8 cellular contexts compared by ENCODE assay signal in the genomic region with DNA sequence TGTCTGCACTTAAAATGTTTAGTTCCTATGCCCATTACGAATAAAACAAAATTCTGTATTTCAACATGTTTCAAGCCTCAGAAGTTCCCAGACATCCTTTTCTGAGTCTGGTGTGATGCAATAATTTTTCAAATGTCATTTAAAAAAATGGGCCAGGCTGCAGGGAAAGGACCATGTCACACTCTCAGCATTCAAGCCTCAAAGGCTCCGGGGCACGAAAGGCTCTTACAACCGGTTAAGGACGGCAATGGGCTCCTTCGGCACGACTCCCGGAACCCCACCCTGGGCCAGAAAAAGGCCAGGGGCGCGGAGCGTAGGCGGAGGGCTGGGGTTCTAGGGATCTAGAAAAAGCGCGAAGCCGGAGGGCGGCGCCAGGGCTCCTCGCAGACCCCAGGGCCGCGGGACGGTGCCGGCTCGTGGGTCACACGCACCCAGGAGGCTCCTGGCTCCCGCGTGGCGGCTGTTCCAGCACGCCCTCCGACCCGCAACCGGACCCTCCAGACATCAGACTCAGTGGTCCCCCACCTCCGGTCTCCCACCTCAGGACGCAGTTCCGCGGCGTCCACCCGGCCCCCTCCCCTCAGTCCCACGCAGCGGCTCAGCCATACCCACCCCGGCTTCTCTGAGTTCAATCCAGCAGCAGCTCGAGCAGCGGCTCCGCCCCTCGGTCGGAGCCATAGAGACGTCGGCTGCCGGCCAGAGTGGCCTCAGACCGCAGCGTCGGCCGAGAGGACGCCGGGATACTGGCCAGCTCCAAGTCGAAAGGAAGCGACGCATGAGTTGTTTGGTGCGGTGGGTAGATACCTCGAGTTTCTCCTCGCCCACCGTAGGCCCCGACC. TPM values are rescaled to one million over a fixed set of nuclear protein-coding genes. Genes with fewer than 3 reads are reported as not detected.
DNase-seq lines count a peak whose midpoint lies in the region; ATAC-seq, FAIRE-seq and TF ChIP-seq lines count a peak whose summit lies in the region.

A gene with protein sequence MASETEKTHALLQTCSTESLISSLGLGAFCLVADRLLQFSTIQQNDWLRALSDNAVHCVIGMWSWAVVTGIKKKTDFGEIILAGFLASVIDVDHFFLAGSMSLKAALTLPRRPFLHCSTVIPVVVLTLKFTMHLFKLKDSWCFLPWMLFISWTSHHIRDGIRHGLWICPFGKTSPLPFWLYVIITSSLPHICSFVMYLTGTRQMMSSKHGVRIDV (minus strand): TSS at position 656 of the 839 bp plus-strand sequence. CDS start 29,896 bp downstream, outside the sequence.

- H3K27me3 ChIP-seq in A673 (replicated peaks; ENCODE audit: insufficient read depth, low read depth, low read length, poor library complexity) (no peaks in the 10 kb centered on the region), breast epithelium (no peaks in the 10 kb centered on the region), iPS-20b (ENCODE audit: insufficient read depth, low read length) (no peaks in the 10 kb centered on the region), small intestine (ENCODE audit: control insufficient read depth in 2 of 2, insufficient read depth in 2 of 2, low read length in 2 of 2) (no peaks in the 10 kb centered on the region)

- H3K9me3 ChIP-seq in A673 (ENCODE audit: low read depth, low read length, poor library complexity, severe bottlenecking) (no peaks in the 10 kb centered on the region), breast epithelium (no peaks in the 10 kb centered on the region), iPS-20b (ENCODE audit: insufficient read depth, low read depth, low read length) (no peaks in the 10 kb centered on the region), small intestine (ENCODE audit: control insufficient read depth, low read depth) (no peaks in the 10 kb centered on the region)

- H3K36me3 ChIP-seq in A673 (ENCODE audit: insufficient read depth, low read length, poor library complexity, severe bottlenecking) (peaks cover 3% of the 10 kb centered on the region), breast epithelium (no peaks in the 10 kb centered on the region), iPS-20b (ENCODE audit: insufficient read depth, low read depth, low read length) (peaks cover 8% of the 10 kb centered on the region), small intestine (ENCODE audit: control insufficient read depth in 2 of 2, insufficient read depth in 2 of 2, low read length in 2 of 2) (no peaks in the 10 kb centered on the region)

- WGBS in small intestine, 3 donors, result 0% methylated on average over 58 to 62 of the region's 62 CpGs

- H3K27ac ChIP-seq in A673 (ENCODE audit: low read depth, low read length, poor library complexity, severe bottlenecking) (peak within 1 kb of the TSS; percentile 94), VCaP (peak within 1 kb of the TSS; percentile 93), breast epithelium (peak within 1 kb of the TSS; percentile 92 to 93), iPS-20b (ENCODE audit: low read length) (peak within 1 kb of the TSS; percentile 68), small intestine (ENCODE audit: low read depth in 1 of 2, low read length in 1 of 2) (peak within 1 kb of the TSS; percentile 98 to 99)

- peak; percentile 96 for DNase-seq in A673 (ENCODE audit: low spot score)
- DNase-seq in NCI-H2171 treated with DMSO at 0.1 percent for 48 hours (lab: John Stamatoyannopoulos, UW), result peak; percentile 94
- DNase-seq in breast epithelium (ENCODE audit: low spot score in 2 of 2), result peak; percentile 90 to 91
- peak; percentile 92 for DNase-seq in small intestine

- CTCF ChIA-PET in A673 (lab: Charles Lee), result interaction anchor here (0.6 to 1.3 kb wide), 6 partner anchors 82 to 1295 kb away, joined by 3 to 7 read pairs (median 4); no protein-coding TSS in a partner anchor

- no TSS peak for BruUV-seq in A673 (replicated peaks; lab: Mats Ljungman, UMichigan)

- intact Hi-C loops in A673 (cut with micrococcal nuclease; ENCODE audit: unreplicated experiment) (loop anchor here (5.0 kb wide), 2 partner anchors 86 to 176 kb away; no protein-coding TSS in a partner anchor), breast epithelium (cut with DNase I; ENCODE audit: low total_unique reads) (no loop called here)

- POLR2A ChIA-PET in A673 (lab: Charles Lee; ENCODE audit: low non-redundant PET), result interaction anchor here (0.5 to 0.9 kb wide), 3 partner anchors 31 to 173 kb away, joined by 3 to 9 read pairs (median 6); a partner anchor contains a TSS

- peak within 1 kb of the TSS; percentile 96 for H3K9ac ChIP-seq in iPS-20b (ENCODE audit: low read depth, low read length)

- TF ChIP-seq CTCF in A673 (conservative IDR thresholded peaks at IDR 0.05; ENCODE audit: low read depth, low read length), result no peak
- TF ChIP-seq CTCF in VCaP (conservative IDR thresholded peaks at IDR 0.05), result no peak
- TF ChIP-seq CTCF in breast epithelium (IDR thresholded peaks at IDR 0.05), result no peak

- ATAC-seq in GM18867 (IDR thresholded peaks at IDR 0.05; ENCODE audit: unreplicated experiment) (peak; percentile 92), HG03103 (IDR thresholded peaks at IDR 0.05; ENCODE audit: low read depth, unreplicated experiment) (peak; percentile 87)

- FAIRE-seq in small intestine (lab: Jason Lieb, UNC), result no peak

- peak; percentile 90 for TF ChIP-seq POLR2A in breast epithelium (IDR thresholded peaks at IDR 0.05)

- peaks cover 13% of the 10 kb centered on the region for H3K4me1 ChIP-seq in A673 (ENCODE audit: insufficient read depth, low read length, poor library complexity, severe bottlenecking)
- H3K4me1 ChIP-seq in breast epithelium, result peaks cover 0 to 5% of the 10 kb centered on the region in 2 donors
- no peaks in the 10 kb centered on the region for H3K4me1 ChIP-seq in iPS-20b (ENCODE audit: insufficient read depth, low read length)
- no peaks in the 10 kb centered on the region for H3K4me1 ChIP-seq in small intestine (ENCODE audit: control insufficient read depth in 2 of 2, insufficient read depth in 1 of 2, low read depth in 1 of 2, low read length in 1 of 2)

- H3K4me3 ChIP-seq in A673 (ENCODE audit: low read depth, low read length, poor library complexity, severe bottlenecking) (peak within 1 kb of the TSS; percentile 83), breast epithelium (peak within 1 kb of the TSS; percentile 75 to 92 (median 88)), iPS-20b (ENCODE audit: low read length) (peak within 1 kb of the TSS; percentile 90), small intestine (ENCODE audit: low read depth in 1 of 2, low read length in 2 of 2) (peak within 1 kb of the TSS; percentile 85 to 96)

RNA-seq across cellular contexts. Expression of the gene that starts here (rescaled TPM):
- total RNA-seq in A673 (2021), result 9.7 and 9.8 TPM in 2 replicates
- total RNA-seq in breast epithelium, result 10 to 100 TPM; 11.7 to 21.7 (median 16.1) TPM
- polyA plus RNA-seq in small intestine, result 1 to 10 TPM; 2.7 to 8.0 (median 3.0) TPM

Comparison
In these comparisons a context has a peak if more than half of its experiments do, and no peak if none do; other contexts are left out.
1. Peak in every context shown above with its lines: DNase-seq, ATAC-seq, H3K4me3 ChIP-seq and H3K27ac ChIP-seq.